In genomic region chr7:35826751-35827150, GRCh38 we compare ENCODE assay signal across 30 cellular contexts.
"Had no signal": no experiment of that assay in that cellular context is flagged by ENCODE, and none has a peak within 500 bp of the region (broad histone marks: within the 10 kb centered on the region; RNA-seq: fewer than 3 reads in every experiment).

No MANE protein-coding gene starts in this region.

- H3K4me3 Mint-ChIP-seq: activated CD4-positive, alpha-beta T cell treated with anti-CD3 and anti-CD28 coated beads, Interleukin-2, amount 10 ng/mL, durations not matched to agents 24 days and 14 days; activated CD8-positive, alpha-beta memory T cell treated with anti-CD3 and anti-CD28 coated beads, Interleukin-2, amount 10 ng/mL, durations not matched to agents 7 days and 5 days; activated naive CD8-positive, alpha-beta T cell treated with anti-CD3 and anti-CD28 coated beads, Interleukin-2, amount 50 U/mL, for 24 hours; activated T-cell treated with anti-CD3 and anti-CD28 coated beads, Interleukin-2, amount 50 U/mL, for 4 hours; brain; T-helper 1 cell treated with Interleukin-12 subunit alpha and Interleukin-12 subunit beta and Interleukin-4 antibody, amounts not matched to agents 30 μg/mL and 1 μg/mL, for 36 hours; WTC11 had no signal

- ATAC-seq: activated CD8-positive, alpha-beta memory T cell treated with anti-CD3 and anti-CD28 coated beads, Interleukin-2, amount 10 ng/mL, durations not matched to agents 7 days and 5 days; activated naive CD4-positive, alpha-beta T cell treated with anti-CD3 and anti-CD28 coated beads, Interleukin-2, amount 50 U/mL, for 72 hours; activated naive CD8-positive, alpha-beta T cell treated with anti-CD3 and anti-CD28 coated beads, Interleukin-2, amount 50 U/mL, for 24 hours; activated T-cell treated with anti-CD3 and anti-CD28 coated beads, Interleukin-2, amount 50 U/mL, for 4 hours; Panc1; WTC11 had no signal

- DNase-seq: activated CD4-positive, alpha-beta T cell treated with anti-CD3 and anti-CD28 coated beads for 1 hour; activated CD4-positive, alpha-beta T cell treated with anti-CD3 and anti-CD28 coated beads, Interleukin-2, amount 10 ng/mL, durations not matched to agents 24 days and 14 days; activated CD4-positive, alpha-beta T cell treated with anti-CD3 and anti-CD28 coated beads, Interleukin-2, amount 50 U/mL, for 48 hours; activated CD8-positive, alpha-beta memory T cell treated with anti-CD3 and anti-CD28 coated beads, Interleukin-2, amount 10 ng/mL, durations not matched to agents 7 days and 5 days; activated effector memory CD4-positive, alpha-beta T cell treated with anti-CD3 and anti-CD28 coated beads, Interleukin-2, amount 50 U/mL, for 16 hours; activated naive CD4-positive, alpha-beta T cell treated with Interleukin-2 at 50 U/mL for 16 hours; activated naive CD8-positive, alpha-beta T cell treated with anti-CD3 and anti-CD28 coated beads, Interleukin-2, amount 50 U/mL, for 24 hours; activated T-cell treated with anti-CD3 and anti-CD28 coated beads, Interleukin-2, amount 50 U/mL, for 4 hours; amniotic stem cell; cerebellar nuclear complex; MM.1S; NCI-H1105; NCI-H1436; NCI-H1694 treated with DMSO at 0.1 percent for 48 hours; NCI-H2029 treated with DMSO at 0.1 percent for 48 hours; NCI-H345; NCI-H510A treated with DMSO at 0.1 percent for 48 hours; NCI-H69; NK-92 treated with Interleukin-12 subunit alpha and Interleukin-12 subunit beta, amount 100 ng/mL, for 24 hours; OCI-M1; SHP77 had no signal

- H3K36me3 ChIP-seq: cardiac muscle cell, SJSA1 had no signal

- H3K27ac Mint-ChIP-seq: activated CD4-positive, alpha-beta T cell treated with anti-CD3 and anti-CD28 coated beads, Interleukin-2, amount 10 ng/mL, durations not matched to agents 24 days and 14 days; activated CD8-positive, alpha-beta memory T cell treated with anti-CD3 and anti-CD28 coated beads, Interleukin-2, amount 10 ng/mL, durations not matched to agents 7 days and 5 days; activated naive CD4-positive, alpha-beta T cell treated with anti-CD3 and anti-CD28 coated beads, Interleukin-2, amount 50 U/mL, for 72 hours; activated naive CD8-positive, alpha-beta T cell treated with anti-CD3 and anti-CD28 coated beads, Interleukin-2, amount 50 U/mL, for 24 hours; T-helper 1 cell treated with Interleukin-12 subunit alpha and Interleukin-12 subunit beta and Interleukin-4 antibody, amounts not matched to agents 30 μg/mL and 1 μg/mL, for 36 hours; WTC11 had no signal

- H3K27ac ChIP-seq: ascending aorta, cardiac muscle cell, RWPE1, SJSA1 had no signal

- H3K27me3 ChIP-seq: ascending aorta, cardiac muscle cell, SJSA1 had no signal

- H3K9me3 ChIP-seq: ascending aorta, SJSA1 had no signal

- H3K4me3 ChIP-seq: ascending aorta, cardiac muscle cell, SJSA1 had no signal

- H3K27me3 Mint-ChIP-seq: activated CD4-positive, alpha-beta T cell treated with anti-CD3 and anti-CD28 coated beads, Interleukin-2, amount 10 ng/mL, durations not matched to agents 24 days and 14 days; activated CD8-positive, alpha-beta memory T cell treated with anti-CD3 and anti-CD28 coated beads, Interleukin-2, amount 10 ng/mL, durations not matched to agents 7 days and 5 days; activated naive CD8-positive, alpha-beta T cell treated with anti-CD3 and anti-CD28 coated beads, Interleukin-2, amount 50 U/mL, for 24 hours; brain had no signal

- H3K9me3 Mint-ChIP-seq: activated CD4-positive, alpha-beta T cell treated with anti-CD3 and anti-CD28 coated beads, Interleukin-2, amount 10 ng/mL, durations not matched to agents 24 days and 14 days; activated T-cell treated with anti-CD3 and anti-CD28 coated beads, Interleukin-2, amount 50 U/mL, for 4 hours; T-helper 1 cell treated with Interleukin-12 subunit alpha and Interleukin-12 subunit beta and Interleukin-4 antibody, amounts not matched to agents 30 μg/mL and 1 μg/mL, for 36 hours; WTC11 had no signal
